1 cellular context compared by ENCODE assay signal in the genomic region with DNA sequence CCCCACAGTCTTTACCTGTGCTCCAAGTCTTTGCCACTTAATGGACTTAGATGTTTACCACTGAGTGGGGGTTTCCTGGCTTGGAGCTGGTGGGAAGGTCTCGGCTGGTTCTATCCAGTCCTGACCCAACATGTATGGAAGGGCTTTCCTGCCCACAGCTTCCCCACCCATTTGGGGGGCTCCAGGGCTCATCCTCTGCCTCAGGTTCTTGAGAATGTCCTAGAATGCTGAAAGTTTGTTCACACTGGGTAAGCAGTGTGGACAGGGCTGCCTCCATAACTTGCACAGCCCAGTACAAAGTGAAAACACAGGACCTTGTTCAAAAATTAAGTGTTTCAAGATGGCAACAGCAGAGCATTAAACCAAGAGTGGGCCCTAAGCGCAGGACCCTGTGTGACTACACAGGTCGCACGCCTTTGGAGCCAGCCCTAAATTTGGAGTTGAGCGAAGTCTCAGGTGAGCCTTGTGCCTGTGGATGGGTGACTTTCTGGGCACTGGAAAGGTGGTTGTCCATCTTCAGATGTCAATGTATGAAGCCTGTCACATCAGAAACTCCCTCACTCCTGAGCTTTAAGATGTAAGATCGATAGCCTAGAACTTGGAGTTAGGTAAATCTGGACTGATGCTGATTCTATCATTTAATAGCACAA.
TF ChIP-seq lines count a peak whose summit lies in the region.

No MANE protein-coding gene starts in this region.

TF ChIP-seq in IMR-90, 13 proteins besides CTCF, POLR2A, EP300 and RAD21 (continued from another document):
- TF ChIP-seq RCOR1 (IDR thresholded peaks at IDR 0.05; ENCODE audit: insufficient replicate concordance, low read length) (no peak), BHLHE40 (IDR thresholded peaks at IDR 0.05; ENCODE audit: low read depth, low read length) (no peak), ELK1 (IDR thresholded peaks at IDR 0.05; ENCODE audit: borderline replicate concordance, low read depth, low read length) (no peak), CEBPB (IDR thresholded peaks at IDR 0.05; ENCODE audit: low read depth, low read length) (no peak), MAFK (IDR thresholded peaks at IDR 0.05; ENCODE audit: low read depth, low read length) (no peak), SMC3 (IDR thresholded peaks at IDR 0.05; ENCODE audit: low read depth, low read length) (no peak)
- TF ChIP-seq, protein P1, sequence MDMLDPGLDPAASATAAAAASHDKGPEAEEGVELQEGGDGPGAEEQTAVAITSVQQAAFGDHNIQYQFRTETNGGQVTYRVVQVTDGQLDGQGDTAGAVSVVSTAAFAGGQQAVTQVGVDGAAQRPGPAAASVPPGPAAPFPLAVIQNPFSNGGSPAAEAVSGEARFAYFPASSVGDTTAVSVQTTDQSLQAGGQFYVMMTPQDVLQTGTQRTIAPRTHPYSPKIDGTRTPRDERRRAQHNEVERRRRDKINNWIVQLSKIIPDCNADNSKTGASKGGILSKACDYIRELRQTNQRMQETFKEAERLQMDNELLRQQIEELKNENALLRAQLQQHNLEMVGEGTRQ (IDR thresholded peaks at IDR 0.05; ENCODE audit: low read depth, low read length) = no peak
